Comparison of ENCODE assay signal across 13 cellular contexts in genomic region chr2:173079968-173080860, GRCh38. TPM values are rescaled to one million over a fixed set of nuclear protein-coding genes. Genes with fewer than 3 reads are reported as not detected.
DNase-seq lines count a peak whose midpoint lies in the region; ATAC-seq and TF ChIP-seq lines count a peak whose summit lies in the region.
"Had no signal": no experiment of that assay in that cellular context is flagged by ENCODE, and none has a peak within 500 bp of the region (broad histone marks: within the 10 kb centered on the region; RNA-seq: fewer than 3 reads in every experiment).

No MANE protein-coding gene starts in this region.

- H3K4me1 ChIP-seq in esophagus muscularis mucosa = peaks cover 22 to 74% (median 64%) of the 10 kb centered on the region in 4 donors
- H3K4me1 ChIP-seq in gastrocnemius medialis = peaks cover 58 to 63% of the 10 kb centered on the region in 2 donors
- peaks cover 7% of the 10 kb centered on the region for H3K4me1 ChIP-seq in mucosa of descending colon (ENCODE audit: low read depth)

- no peak for TF ChIP-seq EP300 in esophagus muscularis mucosa (IDR thresholded peaks at IDR 0.05)

- H3K27me3 ChIP-seq in esophagus muscularis mucosa = no peaks in the 10 kb centered on the region
- no peaks in the 10 kb centered on the region for H3K27me3 ChIP-seq in gastrocnemius medialis

- H3K9me3 ChIP-seq in esophagus muscularis mucosa = no peaks in the 10 kb centered on the region
- H3K9me3 ChIP-seq in gastrocnemius medialis = no peaks in the 10 kb centered on the region
- no peaks in the 10 kb centered on the region for H3K9me3 ChIP-seq in mucosa of descending colon

- H3K36me3 ChIP-seq in esophagus muscularis mucosa (peaks cover 0 to 3% (median 0%) of the 10 kb centered on the region in 4 donors), gastrocnemius medialis (no peaks in the 10 kb centered on the region), mucosa of descending colon (ENCODE audit: low read depth) (no peaks in the 10 kb centered on the region)

- no peak for TF ChIP-seq POLR2A in esophagus muscularis mucosa (IDR thresholded peaks at IDR 0.05; ENCODE audit: low read depth)
- TF ChIP-seq POLR2A in gastrocnemius medialis (IDR thresholded peaks at IDR 0.05) = no peak

- intact Hi-C loops in esophagus muscularis mucosa (cut with DNase I) (no loop called here), gastrocnemius medialis (cut with DNase I; ENCODE audit: low total_unique reads) (no loop called here), mucosa of descending colon (cut with DNase I, micrococcal nuclease) (no loop called here)

- in situ Hi-C loops in gastrocnemius medialis (cut with MboI; ENCODE audit: low sequenced_read_pairs in 4 of 4) = loop anchor here in 2 of 4 donors (5.0 to 10.0 kb wide), 2 partner anchors 132 to 135 kb away; no protein-coding TSS in a partner anchor

- no peak for ATAC-seq in gastrocnemius medialis
- no peak for ATAC-seq in GM21526 (IDR thresholded peaks at IDR 0.05; ENCODE audit: low FRiP score, unreplicated experiment)
- ATAC-seq in mucosa of descending colon = no peak
- no peak for ATAC-seq in GM18870 (IDR thresholded peaks at IDR 0.05; ENCODE audit: unreplicated experiment)
- ATAC-seq: K562, right cardiac atrium had no signal

- H3K4me3 ChIP-seq in esophagus muscularis mucosa (no peak overlapping the region), gastrocnemius medialis (no peak overlapping the region), mucosa of descending colon (no peak overlapping the region)
- H3K4me3 ChIP-seq: K562 had no signal

- H3K27ac ChIP-seq in esophagus muscularis mucosa (replicated peaks in 1 of 4) (peak overlapping the region in 3 of 4 donors; percentile 34 to 98 (median 98)), gastrocnemius medialis (peak overlapping the region; percentile 88 to 98 (median 96)), substantia nigra (ENCODE audit: low read depth, low read length, poor library complexity, severe bottlenecking) (no peak overlapping the region)

- TF ChIP-seq CTCF in esophagus muscularis mucosa (IDR thresholded peaks at IDR 0.05) (no peak), gastrocnemius medialis (IDR thresholded peaks at IDR 0.05 in 4 of 5, conservative IDR thresholded peaks at IDR 0.05 in 1 of 5) (no peak), mucosa of descending colon (IDR thresholded peaks at IDR 0.05) (no peak)

- DNase-seq in GM04503 (ENCODE audit: low read depth) (peak; percentile 97), RKO (ENCODE audit: low spot score) (peak; percentile 32), esophagus muscularis mucosa (ENCODE audit: extremely low spot score) (no peak), gastrocnemius medialis (no peak), mucosa of descending colon (no peak), substantia nigra (lab: John Stamatoyannopoulos, UW) (no peak)
- DNase-seq: activated CD4-positive, alpha-beta memory T cell treated with anti-CD3 and anti-CD28 coated beads for 36 hours; activated naive CD4-positive, alpha-beta T cell treated with anti-CD3 and anti-CD28 coated beads, Interleukin-2, amount 50 U/mL, for 16 hours; NCI-H187 treated with DMSO at 0.1 percent for 48 hours; right cardiac atrium had no signal

- WGBS in esophagus muscularis mucosa = 91% methylated on average over 6 of the region's 6 CpGs

RNA-seq across cellular contexts. Expression of gene MAP3K20, which starts 4.6 kb away (rescaled TPM):
- total RNA-seq in esophagus muscularis mucosa = 100 to 1,000 TPM; 238 to 335 (median 267) TPM
- total RNA-seq in gastrocnemius medialis = 100 to 1,000 TPM; 225 to 517 (median 280) TPM
- total RNA-seq in mucosa of descending colon = 100 to 1,000 TPM in 1 of 3 donors, 10 to 100 TPM in 1, 1 to 10 TPM in 1; 8.8 to 238 (median 30.5) TPM

Comparison
In these comparisons a context has a peak if more than half of its experiments do, and no peak if none do; other contexts are left out.
1. DNase-seq: peak in GM04503 (single experiment) and RKO (single experiment); none in esophagus muscularis mucosa (single experiment), gastrocnemius medialis (0 of 2), mucosa of descending colon (0 of 3) and substantia nigra (0 of 49).